18 cellular contexts compared by ENCODE assay signal in the genomic region with DNA sequence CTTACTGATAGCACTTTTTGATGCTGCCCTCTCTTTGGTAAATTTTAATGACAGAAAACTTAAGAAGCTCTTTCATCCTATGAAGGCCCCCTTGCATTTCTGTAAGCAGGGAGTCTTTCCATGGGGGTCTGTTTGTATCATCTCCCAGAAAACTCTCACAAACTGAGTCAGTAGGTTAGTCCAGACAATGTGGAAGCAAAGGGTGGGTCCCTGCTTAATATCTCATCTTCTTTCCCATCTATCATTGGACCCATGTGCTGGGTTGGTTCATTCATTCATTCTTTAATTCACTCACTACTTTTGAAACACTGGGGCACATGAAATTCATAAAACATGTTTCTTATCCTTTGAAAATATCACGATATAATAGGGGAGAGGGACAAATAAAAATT.
A peak's percentile ranks its signal among the peaks of the same experiment; 100 is the strongest.
DNase-seq lines count a peak whose midpoint lies in the region; ATAC-seq and TF ChIP-seq lines count a peak whose summit lies in the region.
"Had no signal": no experiment of that assay in that cellular context is flagged by ENCODE, and none has a peak within 500 bp of the region (broad histone marks: within the 10 kb centered on the region; RNA-seq: fewer than 3 reads in every experiment).

No MANE protein-coding gene starts in this region.

- H3K27ac ChIP-seq in ACC112 (ENCODE audit: low read depth, low read length) (peak overlapping the region; percentile 86), mesenchymal stem cell (ENCODE audit: low read length, poor library complexity, severe bottlenecking) (peak overlapping the region; percentile 99), skeletal muscle tissue (ENCODE audit: low read depth, low read length) (peak overlapping the region; percentile 49)
- H3K27ac ChIP-seq: 22Rv1 had no signal

- no peak overlapping the region for H3K14ac ChIP-seq in mesenchymal stem cell (ENCODE audit: low read length in 2 of 2)

- no peaks in the 10 kb centered on the region for H3K9me3 ChIP-seq in mesenchymal stem cell (ENCODE audit: control insufficient read depth, low read length)
- no peaks in the 10 kb centered on the region for H3K9me3 ChIP-seq in skeletal muscle tissue (ENCODE audit: control insufficient read depth in 3 of 3, low read length in 3 of 3)
- H3K9me3 ChIP-seq: Caco-2 had no signal

- H3K36me3 ChIP-seq in ACC112 (ENCODE audit: insufficient read depth, low read length) (no peaks in the 10 kb centered on the region), mesenchymal stem cell (ENCODE audit: control insufficient read depth in 1 of 2, insufficient read depth in 2 of 2, low read depth in 1 of 2, low read length in 2 of 2) (no peaks in the 10 kb centered on the region), skeletal muscle tissue (ENCODE audit: control insufficient read depth in 3 of 3, insufficient read depth in 3 of 3, low read length in 3 of 3) (no peaks in the 10 kb centered on the region)

- no peak overlapping the region for H4K91ac ChIP-seq in mesenchymal stem cell (ENCODE audit: low read length)

- peak overlapping the region; percentile 91 for H2AFZ ChIP-seq in ACC112 (ENCODE audit: low read length, unreplicated experiment)
- no peak overlapping the region for H2AFZ ChIP-seq in mesenchymal stem cell (ENCODE audit: low read depth, low read length)
- H2AFZ ChIP-seq: GM23338 had no signal

- no peak overlapping the region for H4K8ac ChIP-seq in mesenchymal stem cell (ENCODE audit: low read length)

- peak overlapping the region in 1 of 2 experiments; percentile 78 for H2BK12ac ChIP-seq in mesenchymal stem cell (ENCODE audit: low read length in 2 of 2)

- H3K23ac ChIP-seq in mesenchymal stem cell (ENCODE audit: low read length in 2 of 2) = no peak overlapping the region

- H3K4ac ChIP-seq in mesenchymal stem cell (ENCODE audit: low read depth in 1 of 2, low read length in 2 of 2) = peak overlapping the region in 1 of 2 experiments; percentile 37

- H3K9ac ChIP-seq in mesenchymal stem cell (ENCODE audit: low read length) = peak overlapping the region; percentile 85
- H3K9ac ChIP-seq in skeletal muscle tissue (ENCODE audit: low read depth in 1 of 3, low read length in 3 of 3) = no peak overlapping the region

- no peaks in the 10 kb centered on the region for H3K79me1 ChIP-seq in mesenchymal stem cell (replicated peaks; ENCODE audit: low read length, poor library complexity, severe bottlenecking)

- H2AK5ac ChIP-seq in mesenchymal stem cell (ENCODE audit: low read length, severe bottlenecking) = no peak overlapping the region

- no peaks in the 10 kb centered on the region for H3K79me2 ChIP-seq in ACC112 (ENCODE audit: control insufficient read depth, insufficient read depth, low read length, unreplicated experiment)

- H3K4me3 ChIP-seq in ACC112 (ENCODE audit: low read depth, low read length) = 0 out of 2 replicates have a peak overlapping the region, but pooled peaks have one; percentile 21
- peak overlapping the region in 1 of 2 experiments; percentile 17 for H3K4me3 ChIP-seq in mesenchymal stem cell (ENCODE audit: insufficient read depth in 1 of 2, low read depth in 1 of 2, low read length in 2 of 2)
- no peak overlapping the region for H3K4me3 ChIP-seq in skeletal muscle tissue (ENCODE audit: low read length in 3 of 3)
- H3K4me3 ChIP-seq: GM12878, GM23338 had no signal

- no peak overlapping the region for H3K4me2 ChIP-seq in mesenchymal stem cell (ENCODE audit: low read length, poor library complexity, severe bottlenecking)
- H3K4me2 ChIP-seq: GM23338 had no signal

- ATAC-seq in SK-N-SH treated with all-trans-retinoic acid at 6 μM for 48 hours (peak; percentile 26), HG03095 (IDR thresholded peaks at IDR 0.05; ENCODE audit: unreplicated experiment) (no peak)
- ATAC-seq: GM12878, GM23338, PC-3 had no signal

- peak overlapping the region in 1 of 2 experiments; percentile 41 for H3K18ac ChIP-seq in mesenchymal stem cell (ENCODE audit: low read depth in 1 of 2, low read length in 2 of 2)

- DNase-seq in mesenchymal stem cell (no peak), NCI-H510A treated with DMSO at 0.1 percent for 48 hours (lab: John Stamatoyannopoulos, UW) (no peak), superior temporal gyrus (ENCODE audit: extremely low spot score) (no peak)
- DNase-seq in activated naive CD4-positive, alpha-beta T cell (lab: John Stamatoyannopoulos, UW) = no peak
- DNase-seq: Caco-2, KG1, NCI-H2107, NCI-H524 treated with DMSO at 0.1 percent for 48 hours, RPMI8226, SHP77 treated with DMSO at 0.1 percent for 48 hours had no signal

- peaks cover 54% of the 10 kb centered on the region for H3K4me1 ChIP-seq in ACC112 (ENCODE audit: control insufficient read depth, insufficient read depth, low read length, unreplicated experiment)
- H3K4me1 ChIP-seq in mesenchymal stem cell (ENCODE audit: control insufficient read depth, insufficient read depth, low read depth, low read length) = peaks cover 6% of the 10 kb centered on the region
- peaks cover 0 to 2% (median 0%) of the 10 kb centered on the region in 3 donors for H3K4me1 ChIP-seq in skeletal muscle tissue (ENCODE audit: control insufficient read depth in 3 of 3, insufficient read depth in 3 of 3, low read length in 3 of 3)
- H3K4me1 ChIP-seq: Caco-2 had no signal

- no peak overlapping the region for H2BK15ac ChIP-seq in mesenchymal stem cell (ENCODE audit: low read depth, poor library complexity, severe bottlenecking)

- no peak overlapping the region for H2BK120ac ChIP-seq in mesenchymal stem cell (ENCODE audit: low read depth, low read length)

- WGBS in mesenchymal stem cell = 98% methylated on average over 1 of the region's 1 CpG

- H2BK5ac ChIP-seq in mesenchymal stem cell (ENCODE audit: low read depth, low read length, poor library complexity, severe bottlenecking) = no peak overlapping the region

- H3K27me3 ChIP-seq in ACC112 (ENCODE audit: insufficient read depth, low read length) (no peaks in the 10 kb centered on the region), mesenchymal stem cell (ENCODE audit: control insufficient read depth in 1 of 2, insufficient read depth in 1 of 2, low read length in 2 of 2) (no peaks in the 10 kb centered on the region), skeletal muscle tissue (ENCODE audit: control insufficient read depth in 3 of 3, insufficient read depth in 3 of 3, low read length in 3 of 3) (no peaks in the 10 kb centered on the region)

TF ChIP-seq in SK-N-SH treated with all-trans-retinoic acid at 6 μM for 48 hours, 23 proteins besides CTCF, POLR2A, EP300 and RAD21:
- TF ChIP-seq ZFP30 (CRISPR knock-in tag; IDR thresholded peaks at IDR 0.05) (no peak), TCF4 (CRISPR knock-in tag; IDR thresholded peaks at IDR 0.05; ENCODE audit: borderline replicate concordance) (no peak), ZNF70 (CRISPR knock-in tag; IDR thresholded peaks at IDR 0.05) (no peak)
- TF ChIP-seq, protein P1, sequence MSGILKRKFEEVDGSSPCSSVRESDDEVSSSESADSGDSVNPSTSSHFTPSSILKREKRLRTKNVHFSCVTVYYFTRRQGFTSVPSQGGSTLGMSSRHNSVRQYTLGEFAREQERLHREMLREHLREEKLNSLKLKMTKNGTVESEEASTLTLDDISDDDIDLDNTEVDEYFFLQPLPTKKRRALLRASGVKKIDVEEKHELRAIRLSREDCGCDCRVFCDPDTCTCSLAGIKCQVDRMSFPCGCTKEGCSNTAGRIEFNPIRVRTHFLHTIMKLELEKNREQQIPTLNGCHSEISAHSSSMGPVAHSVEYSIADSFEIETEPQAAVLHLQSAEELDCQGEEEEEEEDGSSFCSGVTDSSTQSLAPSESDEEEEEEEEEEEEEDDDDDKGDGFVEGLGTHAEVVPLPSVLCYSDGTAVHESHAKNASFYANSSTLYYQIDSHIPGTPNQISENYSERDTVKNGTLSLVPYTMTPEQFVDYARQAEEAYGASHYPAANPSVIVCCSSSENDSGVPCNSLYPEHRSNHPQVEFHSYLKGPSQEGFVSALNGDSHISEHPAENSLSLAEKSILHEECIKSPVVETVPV (CRISPR knock-in tag; IDR thresholded peaks at IDR 0.05) = no peak
- TF ChIP-seq, protein P2, sequence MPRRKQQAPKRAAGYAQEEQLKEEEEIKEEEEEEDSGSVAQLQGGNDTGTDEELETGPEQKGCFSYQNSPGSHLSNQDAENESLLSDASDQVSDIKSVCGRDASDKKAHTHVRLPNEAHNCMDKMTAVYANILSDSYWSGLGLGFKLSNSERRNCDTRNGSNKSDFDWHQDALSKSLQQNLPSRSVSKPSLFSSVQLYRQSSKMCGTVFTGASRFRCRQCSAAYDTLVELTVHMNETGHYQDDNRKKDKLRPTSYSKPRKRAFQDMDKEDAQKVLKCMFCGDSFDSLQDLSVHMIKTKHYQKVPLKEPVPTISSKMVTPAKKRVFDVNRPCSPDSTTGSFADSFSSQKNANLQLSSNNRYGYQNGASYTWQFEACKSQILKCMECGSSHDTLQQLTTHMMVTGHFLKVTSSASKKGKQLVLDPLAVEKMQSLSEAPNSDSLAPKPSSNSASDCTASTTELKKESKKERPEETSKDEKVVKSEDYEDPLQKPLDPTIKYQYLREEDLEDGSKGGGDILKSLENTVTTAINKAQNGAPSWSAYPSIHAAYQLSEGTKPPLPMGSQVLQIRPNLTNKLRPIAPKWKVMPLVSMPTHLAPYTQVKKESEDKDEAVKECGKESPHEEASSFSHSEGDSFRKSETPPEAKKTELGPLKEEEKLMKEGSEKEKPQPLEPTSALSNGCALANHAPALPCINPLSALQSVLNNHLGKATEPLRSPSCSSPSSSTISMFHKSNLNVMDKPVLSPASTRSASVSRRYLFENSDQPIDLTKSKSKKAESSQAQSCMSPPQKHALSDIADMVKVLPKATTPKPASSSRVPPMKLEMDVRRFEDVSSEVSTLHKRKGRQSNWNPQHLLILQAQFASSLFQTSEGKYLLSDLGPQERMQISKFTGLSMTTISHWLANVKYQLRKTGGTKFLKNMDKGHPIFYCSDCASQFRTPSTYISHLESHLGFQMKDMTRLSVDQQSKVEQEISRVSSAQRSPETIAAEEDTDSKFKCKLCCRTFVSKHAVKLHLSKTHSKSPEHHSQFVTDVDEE (CRISPR knock-in tag; IDR thresholded peaks at IDR 0.05) = no peak

Comparison
In these comparisons a context has a peak if more than half of its experiments do, and no peak if none do; other contexts are left out.
1. H3K27ac ChIP-seq: peak in every context shown above with its lines; median percentile 99 in mesenchymal stem cell; 86 in ACC112; 49 in skeletal muscle tissue.